In the genomic region with DNA sequence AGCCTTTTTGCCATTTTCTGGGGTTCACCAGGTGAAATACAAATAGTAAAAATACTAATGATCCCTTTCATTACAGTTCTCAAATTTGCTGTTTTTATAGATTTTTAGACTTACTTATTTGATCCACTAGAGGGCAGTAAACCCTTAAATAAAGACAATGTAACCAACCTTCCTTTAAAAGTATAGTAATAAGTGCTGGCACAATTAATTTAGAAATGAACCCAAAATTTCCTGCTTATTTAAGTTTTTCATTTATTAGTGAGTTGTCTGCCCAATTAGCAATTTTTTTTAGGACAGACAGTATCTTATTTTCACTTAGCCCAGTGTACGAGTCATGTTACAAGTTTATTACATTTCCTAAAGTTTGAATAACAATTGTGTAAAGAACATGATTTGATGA, we compare ENCODE assay signal across 7 cellular contexts.
A peak's percentile ranks its signal among the peaks of the same experiment; 100 is the strongest.
DNase-seq lines count a peak whose midpoint lies in the region; ATAC-seq and TF ChIP-seq lines count a peak whose summit lies in the region.

No MANE protein-coding gene starts in this region.

- DNase-seq in GM12864 (ENCODE audit: low read depth) (no peak), NCI-H1930 (lab: John Stamatoyannopoulos, UW) (peak; percentile 25 to 27), astrocyte of the spinal cord (ENCODE audit: low read depth, low spot score) (peak; percentile 55), medulla oblongata (ENCODE audit: extremely low spot score) (peak; percentile 53), activated T-cell treated with anti-CD3 and anti-CD28 coated beads for 4 hours (no peak)
- DNase-seq in activated CD4-positive, alpha-beta T cell treated with anti-CD3 and anti-CD28 coated beads, Interleukin-2, amount 50 U/mL, for 4 hours: no peak

- H3K4me3 ChIP-seq in GM12864 (ENCODE audit: low read depth, low read length) (no peak overlapping the region), astrocyte of the spinal cord (ENCODE audit: low read depth, low read length) (no peak overlapping the region)

- TF ChIP-seq CTCF in GM12864 (IDR thresholded peaks at IDR 0.05; ENCODE audit: low read depth, low read length, missing control alignments): peak; percentile 26
- TF ChIP-seq CTCF in astrocyte of the spinal cord (IDR thresholded peaks at IDR 0.05; ENCODE audit: low read depth, low read length): peak; percentile 29

- no peak for ATAC-seq in HG02981 (IDR thresholded peaks at IDR 0.05; ENCODE audit: unreplicated experiment)

- in situ Hi-C loops in astrocyte of the spinal cord (cut with HindIII; ENCODE audit: low sequenced_read_pairs): no loop called here

Comparison
In these comparisons a context has a peak if more than half of its experiments do, and no peak if none do; other contexts are left out.
1. DNase-seq: peak in NCI-H1930 (2 of 2), astrocyte of the spinal cord (single experiment) and medulla oblongata (single experiment); none in GM12864 (single experiment), activated CD4-positive, alpha-beta T cell treated with anti-CD3 and anti-CD28 coated beads, Interleukin-2, amount 50 U/mL, for 4 hours (0 of 2) and activated T-cell treated with anti-CD3 and anti-CD28 coated beads for 4 hours (single experiment).